19 cellular contexts compared by ENCODE assay signal in genomic region chr6:168527451-168528210, GRCh38.
DNase-seq lines count a peak whose midpoint lies in the region; TF ChIP-seq lines count a peak whose summit lies in the region.
"Had no signal": no experiment of that assay in that cellular context is flagged by ENCODE, and none has a peak within 500 bp of the region (broad histone marks: within the 10 kb centered on the region; RNA-seq: fewer than 3 reads in every experiment).

No MANE protein-coding gene starts in this region.

- H3K79me2 ChIP-seq in fibroblast of lung (ENCODE audit: control insufficient read depth, insufficient read depth, low read length) (no peaks in the 10 kb centered on the region), osteoblast (ENCODE audit: insufficient read depth, low read length) (no peaks in the 10 kb centered on the region)
- H3K79me2 ChIP-seq: hepatocyte, parathyroid adenoma had no signal

- H3K9me3 Mint-ChIP-seq in glutamatergic neuron (ENCODE audit: unreplicated experiment): no peaks in the 10 kb centered on the region
- H3K9me3 Mint-ChIP-seq: activated naive CD8-positive, alpha-beta T cell treated with anti-CD3 and anti-CD28 coated beads, Interleukin-2, amount 50 U/mL, for 24 hours; activated T-helper 1 cell treated with anti-CD3 and anti-CD28 coated beads, Interleukin-12 subunit alpha, Interleukin-12 subunit beta, Interleukin-2, Interleukin-4 antibody, amounts not matched to agents 30 ng/mL and 10 ng/mL and 1 ng/mL, durations not matched to agents 14 hours and 24 hours and 36 hours; H9 had no signal

- H3K9ac ChIP-seq in fibroblast of lung (ENCODE audit: insufficient read depth, low read length): no peak overlapping the region
- H3K9ac ChIP-seq: parathyroid adenoma had no signal

- H3K4me1 ChIP-seq in fibroblast of lung (ENCODE audit: control insufficient read depth, extremely low read depth, insufficient read depth, low read length): no peaks in the 10 kb centered on the region
- H3K4me1 ChIP-seq in osteoblast (ENCODE audit: insufficient read depth, low read length): peaks cover 17% of the 10 kb centered on the region
- peaks cover 0 to 10% (median 8%) of the 10 kb centered on the region in 4 donors for H3K4me1 ChIP-seq in transverse colon
- H3K4me1 ChIP-seq: BE2C, parathyroid adenoma had no signal

- no peak overlapping the region for H3K27ac Mint-ChIP-seq in glutamatergic neuron (ENCODE audit: unreplicated experiment)
- H3K27ac Mint-ChIP-seq: activated naive CD8-positive, alpha-beta T cell treated with anti-CD3 and anti-CD28 coated beads, Interleukin-2, amount 50 U/mL, for 24 hours; activated T-helper 1 cell treated with anti-CD3 and anti-CD28 coated beads, Interleukin-12 subunit alpha, Interleukin-12 subunit beta, Interleukin-2, Interleukin-4 antibody, amounts not matched to agents 30 ng/mL and 10 ng/mL and 1 ng/mL, durations not matched to agents 14 hours and 24 hours and 36 hours; H9; T-helper 17 cell; WTC11 had no signal

- H3K27me3 ChIP-seq in fibroblast of lung (ENCODE audit: control insufficient read depth, insufficient read depth, low read length): no peaks in the 10 kb centered on the region
- peaks cover 24% of the 10 kb centered on the region for H3K27me3 ChIP-seq in osteoblast (ENCODE audit: insufficient read depth, low read length)
- no peaks in the 10 kb centered on the region for H3K27me3 ChIP-seq in transverse colon
- H3K27me3 ChIP-seq: BE2C, hepatocyte had no signal

- no peak for TF ChIP-seq EP300 in transverse colon (IDR thresholded peaks at IDR 0.05; ENCODE audit: low read depth)

- H3K9me3 ChIP-seq in fibroblast of lung (ENCODE audit: control insufficient read depth, insufficient read depth, low read depth, low read length) (no peaks in the 10 kb centered on the region), osteoblast (ENCODE audit: low read depth, low read length) (no peaks in the 10 kb centered on the region), transverse colon (no peaks in the 10 kb centered on the region)
- H3K9me3 ChIP-seq: BE2C had no signal

- 82 to 93% methylated on average over 2 to 25 of the region's 25 CpGs for WGBS in transverse colon (ENCODE audit: low coverage in 1 of 2), 2 donors

- H3K4me3 ChIP-seq in astrocyte of the cerebellum (ENCODE audit: low read depth, low read length) (no peak overlapping the region), fibroblast of lung (replicated peaks in 1 of 4; ENCODE audit: control extremely low read depth in 1 of 4, insufficient read depth in 1 of 4, low read depth in 3 of 4, low read length in 4 of 4) (no peak overlapping the region), osteoblast (ENCODE audit: insufficient read depth, low read length) (no peak overlapping the region), transverse colon (no peak overlapping the region)
- H3K4me3 ChIP-seq: hepatocyte had no signal

- no peaks in the 10 kb centered on the region for H3K27me3 Mint-ChIP-seq in glutamatergic neuron (ENCODE audit: unreplicated experiment)
- H3K27me3 Mint-ChIP-seq: activated naive CD8-positive, alpha-beta T cell treated with anti-CD3 and anti-CD28 coated beads, Interleukin-2, amount 50 U/mL, for 24 hours had no signal

- no peak overlapping the region for H3K27ac ChIP-seq in fibroblast of lung (ENCODE audit: insufficient read depth, low read length)
- no peak overlapping the region for H3K27ac ChIP-seq in osteoblast (ENCODE audit: low read depth, low read length)
- H3K27ac ChIP-seq in transverse colon: peak overlapping the region in 3 of 4 donors; percentile 1 to 27 (median 2)
- H3K27ac ChIP-seq: hepatocyte, parathyroid adenoma had no signal

- peak; percentile 92 for DNase-seq in astrocyte of the cerebellum (ENCODE audit: low read depth)
- peak; percentile 35 to 72 for DNase-seq in fibroblast of lung (ENCODE audit: low read depth in 2 of 2)
- no peak for DNase-seq in osteoblast (ENCODE audit: insufficient read length, low spot score, missing footprints)
- DNase-seq in transverse colon: no peak
- no peak for DNase-seq in glutamatergic neuron
- no peak for DNase-seq in GM13976 (ENCODE audit: low spot score)
- no peak for DNase-seq in NCI-H748 (lab: John Stamatoyannopoulos, UW; ENCODE audit: unreplicated experiment)
- DNase-seq: activated naive CD8-positive, alpha-beta T cell treated with anti-CD3 and anti-CD28 coated beads, Interleukin-2, amount 50 U/mL, for 24 hours; BE2C; H9; kidney; NCI-H1436 treated with DMSO at 0.1 percent for 48 hours; NCI-H226; stimulated activated CD4-positive, alpha-beta T cell treated with anti-CD3 and anti-CD28 coated beads, Interleukin-15, amount 100 ng/mL, for 24 hours; T-helper 17 cell had no signal

- no peak overlapping the region for H3K4me2 ChIP-seq in fibroblast of lung (ENCODE audit: extremely low read depth, insufficient read depth, low read length)
- peak overlapping the region; percentile 43 for H3K4me2 ChIP-seq in osteoblast (ENCODE audit: insufficient read depth, low read length)
- H3K4me2 ChIP-seq: hepatocyte had no signal

- in situ Hi-C loops in astrocyte of the cerebellum (cut with HindIII; ENCODE audit: low sequenced_read_pairs) (no loop called here), transverse colon (cut with MboI; ENCODE audit: low pct_ligation_motif_present in 1 of 4, low pct_unique_long_range_greater_than_20kb in 1 of 4, low sequenced_read_pairs in 3 of 4) (no loop called here), GM13976 (cut with MboI; ENCODE audit: low sequenced_read_pairs, unreplicated experiment) (no loop called here)

- H3K36me3 ChIP-seq in fibroblast of lung (ENCODE audit: control insufficient read depth, insufficient read depth, low read length) (no peaks in the 10 kb centered on the region), osteoblast (ENCODE audit: insufficient read depth, low read length) (no peaks in the 10 kb centered on the region), transverse colon (no peaks in the 10 kb centered on the region)
- H3K36me3 ChIP-seq: BE2C had no signal

- no peak for TF ChIP-seq POLR2A in transverse colon (IDR thresholded peaks at IDR 0.05)

- no peak overlapping the region for H3K4me3 Mint-ChIP-seq in glutamatergic neuron (ENCODE audit: unreplicated experiment)
- H3K4me3 Mint-ChIP-seq: activated naive CD8-positive, alpha-beta T cell treated with anti-CD3 and anti-CD28 coated beads, Interleukin-2, amount 50 U/mL, for 24 hours; activated T-helper 1 cell treated with anti-CD3 and anti-CD28 coated beads, Interleukin-12 subunit alpha, Interleukin-12 subunit beta, Interleukin-2, Interleukin-4 antibody, amounts not matched to agents 30 ng/mL and 10 ng/mL and 1 ng/mL, durations not matched to agents 14 hours and 24 hours and 36 hours; H9; T-helper 17 cell; WTC11 had no signal

- no peak for TF ChIP-seq CTCF in astrocyte of the cerebellum (IDR thresholded peaks at IDR 0.05; ENCODE audit: low read depth, low read length, missing control alignments)
- TF ChIP-seq CTCF in fibroblast of lung (conservative IDR thresholded peaks at IDR 0.05 in 1 of 2, IDR thresholded peaks at IDR 0.05 in 1 of 2; ENCODE audit: low read depth in 1 of 2, low read length in 2 of 2): no peak
- TF ChIP-seq CTCF in osteoblast (IDR thresholded peaks at IDR 0.05; ENCODE audit: extremely low read depth, low read depth, low read length): no peak
- no peak for TF ChIP-seq CTCF in transverse colon (IDR thresholded peaks at IDR 0.05)
- TF ChIP-seq CTCF in glutamatergic neuron (IDR thresholded peaks at IDR 0.05; ENCODE audit: partially characterized antibody, unreplicated experiment): no peak
- TF ChIP-seq CTCF in GM13976 (IDR thresholded peaks at IDR 0.05; ENCODE audit: borderline replicate concordance, control extremely low read depth, extremely low read depth, insufficient read depth, missing control alignments): no peak

- H3K4me1 Mint-ChIP-seq in glutamatergic neuron (ENCODE audit: low read depth, unreplicated experiment): peaks cover 13% of the 10 kb centered on the region
- H3K4me1 Mint-ChIP-seq: activated naive CD8-positive, alpha-beta T cell treated with anti-CD3 and anti-CD28 coated beads, Interleukin-2, amount 50 U/mL, for 24 hours had no signal

- H3K36me3 Mint-ChIP-seq in glutamatergic neuron (ENCODE audit: unreplicated experiment): no peaks in the 10 kb centered on the region
- H3K36me3 Mint-ChIP-seq: WTC11 had no signal

- no peak overlapping the region for H2AFZ ChIP-seq in fibroblast of lung (ENCODE audit: low read length)
- no peak overlapping the region for H2AFZ ChIP-seq in osteoblast (ENCODE audit: low read length)
- H2AFZ ChIP-seq: hepatocyte, parathyroid adenoma had no signal

- H4K20me1 ChIP-seq in fibroblast of lung (ENCODE audit: control insufficient read depth, extremely low read depth, insufficient read depth, low read length) (no peaks in the 10 kb centered on the region), osteoblast (ENCODE audit: insufficient read depth, low read length) (peaks cover 4% of the 10 kb centered on the region)

- intact Hi-C loops in transverse colon (cut with DNase I; ENCODE audit: low total_unique reads): no loop called here

Comparison
In these comparisons a context has a peak if more than half of its experiments do, and no peak if none do; other contexts are left out.
1. DNase-seq: peak in astrocyte of the cerebellum (single experiment) and fibroblast of lung (2 of 2); none in osteoblast (single experiment), transverse colon (single experiment), glutamatergic neuron (single experiment), GM13976 (single experiment) and NCI-H748 (single experiment).
2. H3K27ac ChIP-seq: peak in transverse colon (3 of 4); none in fibroblast of lung (single experiment) and osteoblast (single experiment).